Comparison of ENCODE assay signal across 23 cellular contexts in genomic region chr1:67515324-67516080, GRCh38.
"Had no signal": no experiment of that assay in that cellular context is flagged by ENCODE, and none has a peak within 500 bp of the region (broad histone marks: within the 10 kb centered on the region; RNA-seq: fewer than 3 reads in every experiment).

No MANE protein-coding gene starts in this region.

- H3K4me3 Mint-ChIP-seq: activated naive CD4-positive, alpha-beta T cell treated with anti-CD3 and anti-CD28 coated beads, Interleukin-2, amount 50 U/mL, for 24 hours; activated T-cell treated with anti-CD3 and anti-CD28 coated beads, Interleukin-2, amount 50 U/mL, for 72 hours; naive thymus-derived CD8-positive, alpha-beta T cell; T-helper 1 cell treated with Interleukin-12 subunit alpha and Interleukin-12 subunit beta and Interleukin-4 antibody, amounts not matched to agents 30 μg/mL and 1 μg/mL, for 36 hours had no signal

- H3K27me3 ChIP-seq: esophagus squamous epithelium, neutrophil, upper lobe of right lung had no signal

- H3K4me1 ChIP-seq: esophagus squamous epithelium, upper lobe of right lung had no signal

- H3K27ac Mint-ChIP-seq: activated naive CD4-positive, alpha-beta T cell treated with anti-CD3 and anti-CD28 coated beads, Interleukin-2, amount 50 U/mL, for 24 hours; activated T-cell treated with anti-CD3 and anti-CD28 coated beads, Interleukin-2, amount 50 U/mL, for 72 hours; naive thymus-derived CD8-positive, alpha-beta T cell; T-helper 1 cell treated with Interleukin-12 subunit alpha and Interleukin-12 subunit beta and Interleukin-4 antibody, amounts not matched to agents 30 μg/mL and 1 μg/mL, for 36 hours had no signal

- FAIRE-seq: bronchial epithelial cell, endothelial cell of umbilical vein had no signal

- H3K27ac ChIP-seq: esophagus squamous epithelium, neutrophil, upper lobe of right lung, VCaP had no signal

- H3K36me3 ChIP-seq: esophagus squamous epithelium, neutrophil, upper lobe of right lung had no signal

- H3K4me3 ChIP-seq: esophagus squamous epithelium, upper lobe of right lung had no signal

- H3K4me1 Mint-ChIP-seq: activated naive CD4-positive, alpha-beta T cell treated with anti-CD3 and anti-CD28 coated beads, Interleukin-2, amount 50 U/mL, for 24 hours; naive thymus-derived CD8-positive, alpha-beta T cell had no signal

- ATAC-seq: activated T-cell treated with anti-CD3 and anti-CD28 coated beads, Interleukin-2, amount 50 U/mL, for 72 hours; left ventricle myocardium superior; naive thymus-derived CD8-positive, alpha-beta T cell; upper lobe of right lung had no signal

- DNase-seq: activated CD4-positive, alpha-beta T cell treated with anti-CD3 and anti-CD28 coated beads for 1 hour; activated CD8-positive, alpha-beta memory T cell treated with anti-CD3 and anti-CD28 coated beads for 24 hours; activated CD8-positive, alpha-beta memory T cell treated with anti-CD3 and anti-CD28 coated beads, Interleukin-2, amount 50 U/mL, for 48 hours; activated gamma-delta T cell; activated T-cell treated with anti-CD3 and anti-CD28 coated beads, Interleukin-2, amount 50 U/mL, for 72 hours; cerebellar nuclear complex; effector CD4-positive, alpha-beta T cell; esophagus squamous epithelium; kidney glomerular epithelial cell; left ventricle myocardium superior; mesenchymal stem cell; naive thymus-derived CD8-positive, alpha-beta T cell; stimulated activated CD4-positive, alpha-beta T cell treated with anti-CD3 and anti-CD28 coated beads, Interleukin-12 subunit alpha, Interleukin-12 subunit beta, amount 100 ng/mL, for 4 hours; stimulated activated CD4-positive, alpha-beta T cell treated with anti-CD3 and anti-CD28 coated beads, Interleukin-1b, Interleukin-23, amount 100 ng/mL, for 48 hours; stimulated activated CD8-positive, alpha-beta memory T cell treated with anti-CD3 and anti-CD28 coated beads, Interleukin-4, amount 100 ng/mL, for 48 hours; stimulated activated naive CD4-positive, alpha-beta T cell; upper lobe of right lung had no signal

- H3K9me3 ChIP-seq: neutrophil, upper lobe of right lung had no signal
